24 cellular contexts compared by ENCODE assay signal in the genomic region with DNA sequence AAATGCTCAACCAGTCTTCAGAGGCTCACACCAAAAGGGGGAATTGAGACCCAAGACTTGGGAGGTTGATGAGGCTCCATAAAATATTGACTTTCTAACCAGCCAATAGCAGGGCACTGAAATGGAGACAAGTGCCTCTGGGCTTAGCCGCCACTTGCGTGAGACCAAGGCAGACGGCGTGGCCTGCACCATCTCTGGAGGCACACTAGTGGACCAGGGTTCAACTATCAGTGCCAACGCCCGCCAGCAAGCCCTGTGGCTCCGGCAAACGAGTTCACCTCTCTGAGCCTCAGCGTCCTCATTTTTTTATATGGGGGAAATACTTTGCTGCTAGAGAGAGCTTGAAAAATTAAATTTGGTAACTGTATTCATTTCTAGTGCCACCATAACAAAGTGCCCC. TPM values are rescaled to one million over a fixed set of nuclear protein-coding genes. Genes with fewer than 3 reads are reported as not detected.
DNase-seq lines count a peak whose midpoint lies in the region; ATAC-seq, FAIRE-seq and TF ChIP-seq lines count a peak whose summit lies in the region.
"Had no signal": no experiment of that assay in that cellular context is flagged by ENCODE, and none has a peak within 500 bp of the region (broad histone marks: within the 10 kb centered on the region; RNA-seq: fewer than 3 reads in every experiment).

No MANE protein-coding gene starts in this region.

- H3K27me3 ChIP-seq in left ventricle myocardium inferior (ENCODE audit: low read depth) (peaks cover 34% of the 10 kb centered on the region), upper lobe of right lung (peaks cover 3% of the 10 kb centered on the region)
- H3K27me3 ChIP-seq: BE2C had no signal

- H3K36me3 ChIP-seq in left ventricle myocardium inferior (no peaks in the 10 kb centered on the region), kidney (ENCODE audit: control insufficient read depth in 1 of 2, insufficient read depth in 2 of 2, low read length in 2 of 2) (no peaks in the 10 kb centered on the region), upper lobe of right lung (no peaks in the 10 kb centered on the region)
- H3K36me3 ChIP-seq: BE2C had no signal

- H3K9me3 Mint-ChIP-seq in type B pancreatic cell, result no peaks in the 10 kb centered on the region
- H3K9me3 Mint-ChIP-seq: CD8-positive, alpha-beta T cell; GM23338; H9 had no signal

- H3K4me1 ChIP-seq in left ventricle myocardium inferior (no peaks in the 10 kb centered on the region), kidney (ENCODE audit: control insufficient read depth in 1 of 2, insufficient read depth in 1 of 2, low read depth in 1 of 2, low read length in 2 of 2) (no peaks in the 10 kb centered on the region), upper lobe of right lung (no peaks in the 10 kb centered on the region)
- H3K4me1 ChIP-seq: BE2C had no signal

- DNase-seq in Right ventricle myocardium inferior (ENCODE audit: missing footprints), result peak; percentile 25
- DNase-seq in left ventricle myocardium inferior, result no peak
- peak; percentile 45 for DNase-seq in kidney
- DNase-seq in upper lobe of right lung, result peak; percentile 57
- DNase-seq in type B pancreatic cell (ENCODE audit: extremely low spot score, unreplicated experiment), result no peak
- DNase-seq in occipital lobe (lab: John Stamatoyannopoulos, UW), result no peak
- DNase-seq: 8988T; ACHN; AML-193; BE2C; CD4-positive, CD25-positive, alpha-beta regulatory T cell; CD8-positive, alpha-beta T cell; DMS 273 treated with DMSO at 0.1 percent for 48 hours; DMS79; EL; GDM1; H9 had no signal

- no peak overlapping the region for H3K27ac Mint-ChIP-seq in type B pancreatic cell
- H3K27ac Mint-ChIP-seq: CD4-positive, CD25-positive, alpha-beta regulatory T cell; CD8-positive, alpha-beta T cell; GM23338; H9 had no signal

- H3K4me3 ChIP-seq in left ventricle myocardium inferior (no peak overlapping the region), kidney (ENCODE audit: low read length in 2 of 2) (no peak overlapping the region), upper lobe of right lung (no peak overlapping the region)
- H3K4me3 ChIP-seq: A549, GM12878, GM23338 had no signal

- ATAC-seq in Right ventricle myocardium inferior, result no peak
- no peak for ATAC-seq in upper lobe of right lung
- ATAC-seq: A549; CD8-positive, alpha-beta T cell; GM12878; GM23338; HCT116 had no signal

- no peaks in the 10 kb centered on the region for H3K9me3 ChIP-seq in left ventricle myocardium inferior (replicated peaks)
- H3K9me3 ChIP-seq in kidney (ENCODE audit: control insufficient read depth in 1 of 2, low read length in 2 of 2), result no peaks in the 10 kb centered on the region
- no peaks in the 10 kb centered on the region for H3K9me3 ChIP-seq in upper lobe of right lung
- H3K9me3 ChIP-seq: A549, BE2C had no signal

- no peaks in the 10 kb centered on the region for H3K36me3 Mint-ChIP-seq in type B pancreatic cell
- H3K36me3 Mint-ChIP-seq: CD4-positive, CD25-positive, alpha-beta regulatory T cell; CD8-positive, alpha-beta T cell had no signal

- TF ChIP-seq CTCF in left ventricle myocardium inferior (IDR thresholded peaks at IDR 0.05; ENCODE audit: borderline replicate concordance), result no peak
- TF ChIP-seq CTCF in kidney (IDR thresholded peaks at IDR 0.05; ENCODE audit: borderline replicate concordance, extremely low read depth, insufficient read depth), result no peak
- TF ChIP-seq CTCF in upper lobe of right lung (IDR thresholded peaks at IDR 0.05), result no peak
- no peak for TF ChIP-seq CTCF in type B pancreatic cell (conservative IDR thresholded peaks at IDR 0.05)

- H3K4me3 Mint-ChIP-seq in type B pancreatic cell, result no peak overlapping the region
- H3K4me3 Mint-ChIP-seq: CD4-positive, CD25-positive, alpha-beta regulatory T cell; CD8-positive, alpha-beta T cell; GM23338; H9 had no signal

- no peak for FAIRE-seq in kidney (lab: Jason Lieb, UNC)
- FAIRE-seq: A549, D721Med, GM12878, GM19239 had no signal

- H3K27me3 Mint-ChIP-seq in type B pancreatic cell, result peaks cover 7% of the 10 kb centered on the region

- H3K27ac ChIP-seq in left ventricle myocardium inferior (replicated peaks), result no peak overlapping the region
- H3K27ac ChIP-seq in kidney (ENCODE audit: low read depth in 2 of 2, low read length in 2 of 2), result no peak overlapping the region
- H3K27ac ChIP-seq in upper lobe of right lung, result no peak overlapping the region
- H3K27ac ChIP-seq: A549, C4-2B had no signal

- no peak overlapping the region for H3K9ac ChIP-seq in kidney (ENCODE audit: low read length in 2 of 2)

- no peaks in the 10 kb centered on the region for H3K4me1 Mint-ChIP-seq in type B pancreatic cell (ENCODE audit: unreplicated experiment)
- H3K4me1 Mint-ChIP-seq: GM23338, H9 had no signal

- intact Hi-C loops in Right ventricle myocardium inferior (cut with DNase I), result no loop called here
- intact Hi-C loops in left ventricle myocardium inferior (cut with micrococcal nuclease), result no loop called here
- intact Hi-C loops in kidney (cut with DNase I), result no loop called here
- intact Hi-C loops in upper lobe of right lung (cut with DNase I), result no loop called here

RNA-seq across cellular contexts. Expression of a gene that starts 50.3 kb away (rescaled TPM):
- total RNA-seq in Right ventricle myocardium inferior (12.3 TPM), left ventricle myocardium inferior (9.7 TPM), kidney (0.82 TPM), upper lobe of right lung (0.09 TPM), type B pancreatic cell (ENCODE audit: low replicate concordance) (10.8 and 52.6 TPM in 2 replicates), occipital lobe (44.1 TPM)
- polyA plus RNA-seq in kidney (ENCODE audit: insufficient read depth, low read depth, low replicate concordance), result 0.39 TPM
- total RNA-seq: CD4-positive, CD25-positive, alpha-beta regulatory T cell; CD8-positive, alpha-beta T cell had no signal
- polyA plus RNA-seq: CD4-positive, CD25-positive, alpha-beta regulatory T cell had no signal

Comparison
In these comparisons a context has a peak if more than half of its experiments do, and no peak if none do; other contexts are left out.
1. DNase-seq: peak in Right ventricle myocardium inferior (single experiment), kidney (single experiment) and upper lobe of right lung (single experiment); none in left ventricle myocardium inferior (single experiment), type B pancreatic cell (single experiment) and occipital lobe (single experiment).